Comparison of ENCODE assay signal across 8 cellular contexts in genomic region chr4:153684182-153685073, GRCh38. TPM values are rescaled to one million over a fixed set of nuclear protein-coding genes. Genes with fewer than 3 reads are reported as not detected.
DNase-seq lines count a peak whose midpoint lies in the region; ATAC-seq, FAIRE-seq and TF ChIP-seq lines count a peak whose summit lies in the region.

TLR2 (plus strand) TSS chr4:153684280; CDS start chr4:153702908, 18,628 bp downstream.

- WGBS in small intestine, 3 donors = 0 to 2% (median 1%) methylated on average over 65 to 79 of the region's 79 CpGs

- H3K27me3 ChIP-seq in iPS-20b (ENCODE audit: insufficient read depth, low read length) (peaks cover 51% of the 10 kb centered on the region), small intestine (ENCODE audit: control insufficient read depth in 2 of 2, insufficient read depth in 2 of 2, low read length in 2 of 2) (peaks cover 0 to 1% of the 10 kb centered on the region in 2 donors)

- H3K4me1 ChIP-seq in iPS-20b (ENCODE audit: insufficient read depth, low read length) = no peaks in the 10 kb centered on the region; the same call in 1 of the 2 replicates
- no peaks in the 10 kb centered on the region for H3K4me1 ChIP-seq in small intestine (ENCODE audit: control insufficient read depth in 2 of 2, insufficient read depth in 1 of 2, low read depth in 1 of 2, low read length in 1 of 2)

- peak within 1 kb of the TSS; percentile 94 for H3K4me3 Mint-ChIP-seq in T-helper 17 cell

- H3K9ac ChIP-seq in iPS-20b (ENCODE audit: low read depth, low read length) = no peak within 1 kb of the TSS; the same call in 1 of the 2 replicates

- ATAC-seq in GM18873 (IDR thresholded peaks at IDR 0.05; ENCODE audit: low FRiP score, unreplicated experiment) = peak; percentile 59
- ATAC-seq in HG03159 (IDR thresholded peaks at IDR 0.05; ENCODE audit: unreplicated experiment) = peak; percentile 92
- peak; percentile 97 for ATAC-seq in T-helper 17 cell

- in situ Hi-C loops in astrocyte of the cerebellum (cut with HindIII; ENCODE audit: low sequenced_read_pairs) = no loop called here

- peak within 1 kb of the TSS; percentile 53 for H3K4me3 ChIP-seq in astrocyte of the cerebellum (ENCODE audit: low read depth, low read length)
- peak within 1 kb of the TSS; percentile 67 for H3K4me3 ChIP-seq in iPS-20b (ENCODE audit: low read length)
- peak within 1 kb of the TSS; percentile 58 to 68 for H3K4me3 ChIP-seq in small intestine (ENCODE audit: low read depth in 1 of 2, low read length in 2 of 2)

- no peaks in the 10 kb centered on the region for H3K9me3 ChIP-seq in T-helper 17 cell (ENCODE audit: control insufficient read depth, low read length, poor library complexity, severe bottlenecking)
- H3K9me3 ChIP-seq in iPS-20b (ENCODE audit: insufficient read depth, low read depth, low read length) = peaks cover 26% of the 10 kb centered on the region
- no peaks in the 10 kb centered on the region for H3K9me3 ChIP-seq in small intestine (ENCODE audit: control insufficient read depth, low read depth)

- H3K27ac ChIP-seq in iPS-20b (ENCODE audit: low read length) (no peak within 1 kb of the TSS), small intestine (ENCODE audit: low read depth in 1 of 2, low read length in 1 of 2) (no peak within 1 kb of the TSS)

- TF ChIP-seq CTCF in astrocyte of the cerebellum (IDR thresholded peaks at IDR 0.05; ENCODE audit: low read depth, low read length, missing control alignments) = no peak

- peaks cover 22% of the 10 kb centered on the region for H3K27me3 Mint-ChIP-seq in T-helper 17 cell

- H3K36me3 Mint-ChIP-seq in T-helper 17 cell (ENCODE audit: low read depth) = peaks cover 3% of the 10 kb centered on the region

- H3K27ac Mint-ChIP-seq in T-helper 17 cell = peak within 1 kb of the TSS; percentile 65

- FAIRE-seq in small intestine (lab: Jason Lieb, UNC) (no peak), RCC 7860 (lab: Jason Lieb, UNC) (no peak)

- peaks cover 13% of the 10 kb centered on the region for H3K4me1 Mint-ChIP-seq in T-helper 17 cell

- DNase-seq in 8988T (peak; percentile 28), T-helper 17 cell (peak; percentile 49 to 55 (median 50)), astrocyte of the cerebellum (ENCODE audit: low read depth) (no peak), small intestine (peak; percentile 80), RCC 7860 (ENCODE audit: low spot score) (no peak)

- no peaks in the 10 kb centered on the region for H3K36me3 ChIP-seq in iPS-20b (ENCODE audit: insufficient read depth, low read depth, low read length)
- H3K36me3 ChIP-seq in small intestine (ENCODE audit: control insufficient read depth in 2 of 2, insufficient read depth in 2 of 2, low read length in 2 of 2) = peaks cover 0 to 2% of the 10 kb centered on the region in 2 donors

RNA-seq across cellular contexts. Expression of gene TLR2, which starts in this region (rescaled TPM):
- 1 to 10 TPM; 7.3 to 9.2 TPM for total RNA-seq in T-helper 17 cell
- 1 to 10 TPM; 1.4 to 4.6 (median 1.6) TPM for polyA plus RNA-seq in small intestine

Comparison
In these comparisons a context has a peak if more than half of its experiments do, and no peak if none do; other contexts are left out.
1. DNase-seq: peak in 8988T (single experiment), T-helper 17 cell (3 of 3) and small intestine (single experiment); none in astrocyte of the cerebellum (single experiment) and RCC 7860 (single experiment).
2. Peak in every context shown above with its lines, with median percentiles within 50 percentile points of each other: ATAC-seq and H3K4me3 ChIP-seq.